In genomic region chr4:70868778-70869177, GRCh38 we compare ENCODE assay signal across 26 cellular contexts.
"Had no signal": no experiment of that assay in that cellular context is flagged by ENCODE, and none has a peak within 500 bp of the region (broad histone marks: within the 10 kb centered on the region; RNA-seq: fewer than 3 reads in every experiment).

No MANE protein-coding gene starts in this region.

- H3K36me3 ChIP-seq: SJCRH30 had no signal

- H3K9me3 ChIP-seq: SJCRH30, SK-N-SH had no signal

- ATAC-seq: activated CD4-positive, alpha-beta T cell treated with anti-CD3 and anti-CD28 coated beads for 36 hours; activated T-helper 17 cell treated with anti-CD3 and anti-CD28 coated beads, Interleukin-2, amount 50 U/mL, for 72 hours; Panc1; Right ventricle myocardium inferior had no signal

- DNase-seq: activated CD4-positive, alpha-beta memory T cell treated with anti-CD3 and anti-CD28 coated beads, Interleukin-2, amount 10 ng/mL, durations not matched to agents 7 days and 5 days; activated CD4-positive, alpha-beta T cell treated with anti-CD3 and anti-CD28 coated beads for 36 hours; activated CD4-positive, alpha-beta T cell treated with anti-CD3 and anti-CD28 coated beads, Interleukin-2, amount 50 U/mL, for 1 hour; activated gamma-delta T cell; activated naive CD4-positive, alpha-beta T cell treated with anti-CD3 and anti-CD28 coated beads for 36 hours; activated T-cell treated with anti-CD3 and anti-CD28 coated beads for 4 hours; activated T-cell treated with anti-CD3 and anti-CD28 coated beads, Interleukin-2, amount 50 U/mL, for 48 hours; amygdala; KG1; NCI-H1092; NCI-H1417; NCI-H1930; NCI-H2107; NCI-H2171 treated with DMSO at 0.1 percent for 48 hours; NCI-H226; NCI-H526; NCI-H82; OCI-M1; RPMI8226; SJCRH30; SK-N-SH; T-helper 1 cell had no signal

- H3K27me3 ChIP-seq: SJCRH30 had no signal

- H3K4me3 ChIP-seq: SJCRH30 had no signal

- H3K27ac ChIP-seq: SJCRH30, VCaP had no signal

- H3K4me1 ChIP-seq: SJCRH30 had no signal

- H3K9ac ChIP-seq: SK-N-SH had no signal

- H3K4me2 ChIP-seq: SK-N-SH had no signal
